In genomic region chr14:70190156-70190555, GRCh38 we compare ENCODE assay signal across 1 cellular context.
TF ChIP-seq lines count a peak whose summit lies in the region.

No MANE protein-coding gene starts in this region.

TF ChIP-seq in HepG2, 621 proteins besides CTCF, POLR2A, EP300 and RAD21:
- TF ChIP-seq, protein P1, sequence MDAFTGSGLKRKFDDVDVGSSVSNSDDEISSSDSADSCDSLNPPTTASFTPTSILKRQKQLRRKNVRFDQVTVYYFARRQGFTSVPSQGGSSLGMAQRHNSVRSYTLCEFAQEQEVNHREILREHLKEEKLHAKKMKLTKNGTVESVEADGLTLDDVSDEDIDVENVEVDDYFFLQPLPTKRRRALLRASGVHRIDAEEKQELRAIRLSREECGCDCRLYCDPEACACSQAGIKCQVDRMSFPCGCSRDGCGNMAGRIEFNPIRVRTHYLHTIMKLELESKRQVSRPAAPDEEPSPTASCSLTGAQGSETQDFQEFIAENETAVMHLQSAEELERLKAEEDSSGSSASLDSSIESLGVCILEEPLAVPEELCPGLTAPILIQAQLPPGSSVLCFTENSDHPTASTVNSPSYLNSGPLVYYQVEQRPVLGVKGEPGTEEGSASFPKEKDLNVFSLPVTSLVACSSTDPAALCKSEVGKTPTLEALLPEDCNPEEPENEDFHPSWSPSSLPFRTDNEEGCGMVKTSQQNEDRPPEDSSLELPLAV (CRISPR knock-in tag; conservative IDR thresholded peaks at IDR 0.05; ENCODE audit: low read depth) = no peak
- TF ChIP-seq CSRNP1 (CRISPR knock-in tag; IDR thresholded peaks at IDR 0.05) = no peak
- TF ChIP-seq IRX3 (CRISPR knock-in tag; IDR thresholded peaks at IDR 0.05; ENCODE audit: borderline replicate concordance, low read depth) = no peak
- TF ChIP-seq ZNF567 (CRISPR knock-in tag; IDR thresholded peaks at IDR 0.05; ENCODE audit: borderline replicate concordance) = no peak
- TF ChIP-seq ZNF17 (CRISPR knock-in tag; IDR thresholded peaks at IDR 0.05) = no peak
- no peak for TF ChIP-seq NCOA2 (CRISPR knock-in tag; IDR thresholded peaks at IDR 0.05)
- no peak for TF ChIP-seq ZNF780A (CRISPR knock-in tag; IDR thresholded peaks at IDR 0.05)
- no peak for TF ChIP-seq SAFB2 (CRISPR knock-in tag; IDR thresholded peaks at IDR 0.05; ENCODE audit: borderline replicate concordance, low read depth)
- no peak for TF ChIP-seq TP53 (CRISPR knock-in tag; conservative IDR thresholded peaks at IDR 0.05)
- no peak for TF ChIP-seq DRAP1 (CRISPR knock-in tag; IDR thresholded peaks at IDR 0.05)
- TF ChIP-seq, protein P2, sequence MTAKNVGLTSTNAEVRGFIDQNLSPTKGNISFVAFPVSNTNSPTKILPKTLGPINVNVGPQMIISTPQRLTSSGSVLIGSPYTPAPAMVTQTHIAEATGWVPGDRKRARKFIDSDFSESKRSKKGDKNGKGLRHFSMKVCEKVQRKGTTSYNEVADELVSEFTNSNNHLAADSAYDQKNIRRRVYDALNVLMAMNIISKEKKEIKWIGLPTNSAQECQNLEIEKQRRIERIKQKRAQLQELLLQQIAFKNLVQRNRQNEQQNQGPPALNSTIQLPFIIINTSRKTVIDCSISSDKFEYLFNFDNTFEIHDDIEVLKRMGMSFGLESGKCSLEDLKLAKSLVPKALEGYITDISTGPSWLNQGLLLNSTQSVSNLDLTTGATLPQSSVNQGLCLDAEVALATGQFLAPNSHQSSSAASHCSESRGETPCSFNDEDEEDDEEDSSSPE (CRISPR knock-in tag; IDR thresholded peaks at IDR 0.05) = no peak
